ENCODE assay signal across 24 cellular contexts in the genomic region with DNA sequence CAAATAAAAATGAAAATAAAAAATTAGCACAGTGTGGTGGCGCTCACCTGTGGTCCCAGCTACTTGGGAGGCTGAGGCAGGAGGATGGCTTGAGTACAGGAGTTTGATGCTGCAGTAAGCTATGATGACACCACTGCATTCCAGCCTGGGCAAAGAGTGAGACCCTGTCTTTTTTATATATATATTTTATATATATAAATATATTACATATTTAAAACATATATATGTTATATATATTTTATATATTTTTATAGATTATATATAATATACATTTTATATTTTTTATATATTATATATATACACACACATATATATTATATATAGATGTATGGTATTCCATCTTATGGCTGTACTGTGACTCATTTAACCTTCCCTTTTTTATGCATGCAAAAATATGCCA.
DNase-seq lines count a peak whose midpoint lies in the region; ATAC-seq, FAIRE-seq and TF ChIP-seq lines count a peak whose summit lies in the region.
"Had no signal": no experiment of that assay in that cellular context is flagged by ENCODE, and none has a peak within 500 bp of the region (broad histone marks: within the 10 kb centered on the region; RNA-seq: fewer than 3 reads in every experiment).

No MANE protein-coding gene starts in this region.

- no peak overlapping the region for H2AFZ ChIP-seq in PC-9

- no peaks in the 10 kb centered on the region for H3K9me3 Mint-ChIP-seq in WTC11
- H3K9me3 Mint-ChIP-seq: CD4-positive, alpha-beta T cell; CD8-positive, alpha-beta T cell had no signal

- H3K27ac ChIP-seq in RWPE2 (ENCODE audit: poor library complexity, severe bottlenecking) (no peak overlapping the region), substantia nigra (ENCODE audit: low read depth, low read length, poor library complexity, severe bottlenecking) (no peak overlapping the region), PC-9 (no peak overlapping the region)
- H3K27ac ChIP-seq: BLaER1 treated with 17β-estradiol and CSF1 and Interleukin-3, amounts not matched to agents 10 nM and 100 nM; C4-2B had no signal

- FAIRE-seq in G401.6 (lab: Jason Lieb, UNC), result peak; percentile 80
- FAIRE-seq: A549, D721Med, GM12878, GM12892, GM18507, GM19239 had no signal

- no peak overlapping the region for H3K4me2 ChIP-seq in PC-9
- H3K4me2 ChIP-seq: A549; BLaER1 treated with 17β-estradiol and CSF1 and Interleukin-3, amounts not matched to agents 10 nM and 100 nM had no signal

- H3K79me2 ChIP-seq in PC-9 (ENCODE audit: low read depth), result no peaks in the 10 kb centered on the region

- no peak overlapping the region for H3K4me3 ChIP-seq in RWPE2 (ENCODE audit: severe bottlenecking)
- H3K4me3 ChIP-seq in PC-9, result no peak overlapping the region
- H3K4me3 ChIP-seq: A549; BLaER1 treated with 17β-estradiol and CSF1 and Interleukin-3, amounts not matched to agents 10 nM and 100 nM; GM12878 had no signal

- POLR2A ChIA-PET in WTC11 (lab: Charles Lee) (no interaction called here), PC-9 (lab: Charles Lee; ENCODE audit: unreplicated experiment) (no interaction called here)

- CTCF ChIA-PET in WTC11 (lab: Charles Lee) (no interaction called here), PC-9 (lab: Charles Lee) (no interaction called here)

- no peaks in the 10 kb centered on the region for H3F3A ChIP-seq in PC-9 (ENCODE audit: insufficient read depth, low read depth)

- intact Hi-C loops in PC-9 (cut with micrococcal nuclease; ENCODE audit: unreplicated experiment), result no loop called here

- no peaks in the 10 kb centered on the region; the same call in 1 of the 2 replicates for H3K27me3 Mint-ChIP-seq in WTC11 (ENCODE audit: low read depth)
- H3K27me3 Mint-ChIP-seq: CD4-positive, alpha-beta T cell had no signal

- no peak overlapping the region for H3K27ac Mint-ChIP-seq in WTC11
- H3K27ac Mint-ChIP-seq: B cell; CD4-positive, alpha-beta T cell; CD8-positive, alpha-beta T cell had no signal

- peaks cover 3% of the 10 kb centered on the region; the same call in 1 of the 2 replicates for H3K4me1 Mint-ChIP-seq in WTC11
- H3K4me1 Mint-ChIP-seq: B cell had no signal

- H3K4me3 Mint-ChIP-seq in WTC11, result no peak overlapping the region
- H3K4me3 Mint-ChIP-seq: B cell; CD4-positive, alpha-beta T cell; CD8-positive, alpha-beta T cell had no signal

- H3K36me3 Mint-ChIP-seq in WTC11, result no peaks in the 10 kb centered on the region
- H3K36me3 Mint-ChIP-seq: CD8-positive, alpha-beta T cell had no signal

- no peak for ATAC-seq in RWPE2 (ENCODE audit: low read depth)
- ATAC-seq in WTC11, result no peak
- ATAC-seq: A549; CD8-positive, alpha-beta T cell; GM12878 had no signal

- H3K27me3 ChIP-seq in RWPE2 (ENCODE audit: insufficient read depth, poor library complexity, severe bottlenecking), result no peaks in the 10 kb centered on the region
- no peaks in the 10 kb centered on the region for H3K27me3 ChIP-seq in PC-9 (ENCODE audit: insufficient read depth, low read depth)
- H3K27me3 ChIP-seq: BLaER1 treated with 17β-estradiol and CSF1 and Interleukin-3, amounts not matched to agents 10 nM and 100 nM had no signal

- H4K20me1 ChIP-seq in PC-9 (ENCODE audit: insufficient read depth), result no peaks in the 10 kb centered on the region
- H4K20me1 ChIP-seq: BLaER1 treated with 17β-estradiol and CSF1 and Interleukin-3, amounts not matched to agents 10 nM and 100 nM had no signal

- H3K9me2 ChIP-seq in PC-9 (ENCODE audit: insufficient read depth), result no peaks in the 10 kb centered on the region

- H3K9me3 ChIP-seq in RWPE2 (ENCODE audit: severe bottlenecking) (no peaks in the 10 kb centered on the region), PC-9 (ENCODE audit: insufficient read depth, low read depth) (no peaks in the 10 kb centered on the region)
- H3K9me3 ChIP-seq: A549; BLaER1 treated with 17β-estradiol and CSF1 and Interleukin-3, amounts not matched to agents 10 nM and 100 nM; Caco-2 had no signal

- DNase-seq in RWPE2 (ENCODE audit: low spot score), result peak; percentile 15
- DNase-seq in WTC11 (ENCODE audit: low spot score), result no peak
- no peak for DNase-seq in NCI-H1417 (lab: John Stamatoyannopoulos, UW)
- DNase-seq in substantia nigra (lab: John Stamatoyannopoulos, UW), result no peak
- no peak for DNase-seq in OCI-M1 (lab: John Stamatoyannopoulos, UW)
- no peak for DNase-seq in PC-9
- DNase-seq: 8988T; AML-193; Caco-2; Calu3; CD4-positive, alpha-beta T cell; CD8-positive, alpha-beta T cell; DMS79 treated with DMSO at 0.1 percent for 48 hours; GDM1 had no signal

- TF ChIP-seq CTCF in RWPE2 (IDR thresholded peaks at IDR 0.05; ENCODE audit: poor library complexity, severe bottlenecking), result no peak
- no peak for TF ChIP-seq CTCF in WTC11 (IDR thresholded peaks at IDR 0.05)
- no peak for TF ChIP-seq CTCF in PC-9 (conservative IDR thresholded peaks at IDR 0.05)

- H3K4me1 ChIP-seq in RWPE2 (ENCODE audit: insufficient read depth, poor library complexity, severe bottlenecking) (no peaks in the 10 kb centered on the region), PC-9 (replicated peaks; ENCODE audit: insufficient read depth) (peaks cover 10% of the 10 kb centered on the region; the same call in 1 of the 2 replicates)

- no peaks in the 10 kb centered on the region for H3K36me3 ChIP-seq in RWPE2 (ENCODE audit: low read depth)
- no peaks in the 10 kb centered on the region for H3K36me3 ChIP-seq in PC-9 (ENCODE audit: low read depth)
- H3K36me3 ChIP-seq: BLaER1 treated with 17β-estradiol and CSF1 and Interleukin-3, amounts not matched to agents 10 nM and 100 nM had no signal

- BruUV-seq in PC-9 (replicated peaks; lab: Mats Ljungman, UMichigan), result no TSS peak

TF ChIP-seq in WTC11, 78 proteins besides CTCF, POLR2A, EP300 and RAD21:
- TF ChIP-seq, protein P1, sequence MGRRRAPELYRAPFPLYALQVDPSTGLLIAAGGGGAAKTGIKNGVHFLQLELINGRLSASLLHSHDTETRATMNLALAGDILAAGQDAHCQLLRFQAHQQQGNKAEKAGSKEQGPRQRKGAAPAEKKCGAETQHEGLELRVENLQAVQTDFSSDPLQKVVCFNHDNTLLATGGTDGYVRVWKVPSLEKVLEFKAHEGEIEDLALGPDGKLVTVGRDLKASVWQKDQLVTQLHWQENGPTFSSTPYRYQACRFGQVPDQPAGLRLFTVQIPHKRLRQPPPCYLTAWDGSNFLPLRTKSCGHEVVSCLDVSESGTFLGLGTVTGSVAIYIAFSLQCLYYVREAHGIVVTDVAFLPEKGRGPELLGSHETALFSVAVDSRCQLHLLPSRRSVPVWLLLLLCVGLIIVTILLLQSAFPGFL (CRISPR knock-in tag; IDR thresholded peaks at IDR 0.05; ENCODE audit: borderline replicate concordance), result no peak
- TF ChIP-seq, protein P2, sequence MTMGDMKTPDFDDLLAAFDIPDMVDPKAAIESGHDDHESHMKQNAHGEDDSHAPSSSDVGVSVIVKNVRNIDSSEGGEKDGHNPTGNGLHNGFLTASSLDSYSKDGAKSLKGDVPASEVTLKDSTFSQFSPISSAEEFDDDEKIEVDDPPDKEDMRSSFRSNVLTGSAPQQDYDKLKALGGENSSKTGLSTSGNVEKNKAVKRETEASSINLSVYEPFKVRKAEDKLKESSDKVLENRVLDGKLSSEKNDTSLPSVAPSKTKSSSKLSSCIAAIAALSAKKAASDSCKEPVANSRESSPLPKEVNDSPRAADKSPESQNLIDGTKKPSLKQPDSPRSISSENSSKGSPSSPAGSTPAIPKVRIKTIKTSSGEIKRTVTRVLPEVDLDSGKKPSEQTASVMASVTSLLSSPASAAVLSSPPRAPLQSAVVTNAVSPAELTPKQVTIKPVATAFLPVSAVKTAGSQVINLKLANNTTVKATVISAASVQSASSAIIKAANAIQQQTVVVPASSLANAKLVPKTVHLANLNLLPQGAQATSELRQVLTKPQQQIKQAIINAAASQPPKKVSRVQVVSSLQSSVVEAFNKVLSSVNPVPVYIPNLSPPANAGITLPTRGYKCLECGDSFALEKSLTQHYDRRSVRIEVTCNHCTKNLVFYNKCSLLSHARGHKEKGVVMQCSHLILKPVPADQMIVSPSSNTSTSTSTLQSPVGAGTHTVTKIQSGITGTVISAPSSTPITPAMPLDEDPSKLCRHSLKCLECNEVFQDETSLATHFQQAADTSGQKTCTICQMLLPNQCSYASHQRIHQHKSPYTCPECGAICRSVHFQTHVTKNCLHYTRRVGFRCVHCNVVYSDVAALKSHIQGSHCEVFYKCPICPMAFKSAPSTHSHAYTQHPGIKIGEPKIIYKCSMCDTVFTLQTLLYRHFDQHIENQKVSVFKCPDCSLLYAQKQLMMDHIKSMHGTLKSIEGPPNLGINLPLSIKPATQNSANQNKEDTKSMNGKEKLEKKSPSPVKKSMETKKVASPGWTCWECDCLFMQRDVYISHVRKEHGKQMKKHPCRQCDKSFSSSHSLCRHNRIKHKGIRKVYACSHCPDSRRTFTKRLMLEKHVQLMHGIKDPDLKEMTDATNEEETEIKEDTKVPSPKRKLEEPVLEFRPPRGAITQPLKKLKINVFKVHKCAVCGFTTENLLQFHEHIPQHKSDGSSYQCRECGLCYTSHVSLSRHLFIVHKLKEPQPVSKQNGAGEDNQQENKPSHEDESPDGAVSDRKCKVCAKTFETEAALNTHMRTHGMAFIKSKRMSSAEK (CRISPR knock-in tag; IDR thresholded peaks at IDR 0.05; ENCODE audit: borderline replicate concordance), result no peak
- TF ChIP-seq HMGA2 (CRISPR knock-in tag; IDR thresholded peaks at IDR 0.05) (peak; percentile 91; the same call in 1 of the 2 replicates), SMAD3 (CRISPR knock-in tag; IDR thresholded peaks at IDR 0.05; ENCODE audit: borderline replicate concordance) (no peak)
- TF ChIP-seq, protein P3, sequence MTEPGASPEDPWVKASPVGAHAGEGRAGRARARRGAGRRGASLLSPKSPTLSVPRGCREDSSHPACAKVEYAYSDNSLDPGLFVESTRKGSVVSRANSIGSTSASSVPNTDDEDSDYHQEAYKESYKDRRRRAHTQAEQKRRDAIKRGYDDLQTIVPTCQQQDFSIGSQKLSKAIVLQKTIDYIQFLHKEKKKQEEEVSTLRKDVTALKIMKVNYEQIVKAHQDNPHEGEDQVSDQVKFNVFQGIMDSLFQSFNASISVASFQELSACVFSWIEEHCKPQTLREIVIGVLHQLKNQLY (CRISPR knock-in tag; IDR thresholded peaks at IDR 0.05), result no peak
